ENCODE assay signal across 13 cellular contexts in genomic region chrX:70219938-70220764, GRCh38. TPM values are rescaled to one million over a fixed set of nuclear protein-coding genes. Genes with fewer than 3 reads are reported as not detected.
A peak's percentile ranks its signal among the peaks of the same experiment; 100 is the strongest.
DNase-seq lines count a peak whose midpoint lies in the region; ATAC-seq and TF ChIP-seq lines count a peak whose summit lies in the region.
"Had no signal": no experiment of that assay in that cellular context is flagged by ENCODE, and none has a peak within 500 bp of the region (broad histone marks: within the 10 kb centered on the region; RNA-seq: fewer than 3 reads in every experiment).

No MANE protein-coding gene starts in this region.

- H3K27ac ChIP-seq in endodermal cell (ENCODE audit: low read depth, low read length) = no peak overlapping the region

- peaks cover 60% of the 10 kb centered on the region for H3K9me3 Mint-ChIP-seq in endodermal cell
- H3K9me3 Mint-ChIP-seq in activated CD8-positive, alpha-beta memory T cell treated with anti-CD3 and anti-CD28 coated beads, Interleukin-2, amount 10 ng/mL, durations not matched to agents 7 days and 5 days (ENCODE audit: low read depth) = no peaks in the 10 kb centered on the region
- H3K9me3 Mint-ChIP-seq in activated CD4-positive, alpha-beta memory T cell treated with anti-CD3 and anti-CD28 coated beads for 36 hours = no peaks in the 10 kb centered on the region

- H3K4me3 Mint-ChIP-seq in endodermal cell = no peak overlapping the region
- H3K4me3 Mint-ChIP-seq in activated CD8-positive, alpha-beta memory T cell treated with anti-CD3 and anti-CD28 coated beads, Interleukin-2, amount 10 ng/mL, durations not matched to agents 7 days and 5 days = no peak overlapping the region
- no peak overlapping the region for H3K4me3 Mint-ChIP-seq in activated CD4-positive, alpha-beta memory T cell treated with anti-CD3 and anti-CD28 coated beads for 36 hours

- peak; percentile 28 for DNase-seq in HPDE6-E6E7 (ENCODE audit: extremely low spot score)
- DNase-seq in NCI-H526 treated with DMSO at 0.1 percent for 48 hours (lab: John Stamatoyannopoulos, UW) = peak; percentile 2
- peak; percentile 63 for DNase-seq in endodermal cell
- DNase-seq in retinal pigment epithelial cell (ENCODE audit: low read depth) = peak; percentile 1
- no peak for DNase-seq in activated CD8-positive, alpha-beta memory T cell treated with anti-CD3 and anti-CD28 coated beads, Interleukin-2, amount 10 ng/mL, durations not matched to agents 7 days and 5 days
- no peak for DNase-seq in activated CD4-positive, alpha-beta memory T cell treated with anti-CD3 and anti-CD28 coated beads for 36 hours
- DNase-seq: activated effector memory CD4-positive, alpha-beta T cell treated with anti-CD3 and anti-CD28 coated beads, Interleukin-2, amount 50 U/mL, for 16 hours; effector memory CD4-positive, alpha-beta T cell; NCI-H1105 treated with DMSO at 0.1 percent for 48 hours; stimulated activated naive CD8-positive, alpha-beta T cell treated with anti-CD3 and anti-CD28 coated beads, Interleukin-15, Interleukin-2, amounts not matched to agents 100 U/mL and 50 U/mL, for 24 hours; T1000 had no signal

- H3K36me3 ChIP-seq in endodermal cell (ENCODE audit: control insufficient read depth, insufficient read depth, low read length) = no peaks in the 10 kb centered on the region

- TF ChIP-seq CTCF in endodermal cell (conservative IDR thresholded peaks at IDR 0.05) (no peak), retinal pigment epithelial cell (conservative IDR thresholded peaks at IDR 0.05; ENCODE audit: low read depth, low read length) (no peak)

- no peaks in the 10 kb centered on the region for H3K27me3 Mint-ChIP-seq in endodermal cell (ENCODE audit: insufficient read depth)
- no peaks in the 10 kb centered on the region for H3K27me3 Mint-ChIP-seq in activated CD8-positive, alpha-beta memory T cell treated with anti-CD3 and anti-CD28 coated beads, Interleukin-2, amount 10 ng/mL, durations not matched to agents 7 days and 5 days
- no peaks in the 10 kb centered on the region for H3K27me3 Mint-ChIP-seq in activated CD4-positive, alpha-beta memory T cell treated with anti-CD3 and anti-CD28 coated beads for 36 hours

- no peaks in the 10 kb centered on the region for H3K9me3 ChIP-seq in endodermal cell (ENCODE audit: control insufficient read depth, low read length)

- no peaks in the 10 kb centered on the region for H3K4me1 ChIP-seq in endodermal cell (ENCODE audit: control insufficient read depth, insufficient read depth, low read length)

- intact Hi-C loops in activated CD4-positive, alpha-beta memory T cell treated with anti-CD3 and anti-CD28 coated beads for 36 hours (cut with micrococcal nuclease) = no loop called here

- H3K9ac ChIP-seq in endodermal cell (ENCODE audit: extremely low read depth, low read length, poor library complexity, severe bottlenecking) = no peak overlapping the region

- peak overlapping the region; percentile 69 for H3K27ac Mint-ChIP-seq in endodermal cell
- no peak overlapping the region for H3K27ac Mint-ChIP-seq in activated CD8-positive, alpha-beta memory T cell treated with anti-CD3 and anti-CD28 coated beads, Interleukin-2, amount 10 ng/mL, durations not matched to agents 7 days and 5 days
- no peak overlapping the region for H3K27ac Mint-ChIP-seq in activated CD4-positive, alpha-beta memory T cell treated with anti-CD3 and anti-CD28 coated beads for 36 hours

- ATAC-seq in GM18505 (IDR thresholded peaks at IDR 0.05; ENCODE audit: unreplicated experiment) = no peak
- ATAC-seq in activated CD8-positive, alpha-beta memory T cell treated with anti-CD3 and anti-CD28 coated beads, Interleukin-2, amount 10 ng/mL, durations not matched to agents 7 days and 5 days = no peak
- ATAC-seq: stimulated activated naive CD8-positive, alpha-beta T cell treated with anti-CD3 and anti-CD28 coated beads, Interleukin-15, Interleukin-2, amounts not matched to agents 100 U/mL and 50 U/mL, for 24 hours had no signal

- POLR2A ChIA-PET in activated CD4-positive, alpha-beta memory T cell treated with anti-CD3 and anti-CD28 coated beads for 36 hours (lab: Charles Lee) = no interaction called here

- no peak overlapping the region for H3K4me3 ChIP-seq in endodermal cell (ENCODE audit: low read length)
- no peak overlapping the region for H3K4me3 ChIP-seq in retinal pigment epithelial cell (ENCODE audit: low read length)
- H3K4me3 ChIP-seq: smooth muscle cell had no signal

- 86% methylated on average over 5 of the region's 5 CpGs; no CpG with 5 or more reads in 1 of the 2 experiments for WGBS in endodermal cell (ENCODE audit: insufficient coverage in 1 of 2, insufficient read length in 1 of 2), 2 experiments

- no peaks in the 10 kb centered on the region for H3K27me3 ChIP-seq in endodermal cell (ENCODE audit: control insufficient read depth, insufficient read depth, low read length, poor library complexity, severe bottlenecking)

- H3K4me1 Mint-ChIP-seq in endodermal cell = peaks cover 6% of the 10 kb centered on the region
- H3K4me1 Mint-ChIP-seq in activated CD8-positive, alpha-beta memory T cell treated with anti-CD3 and anti-CD28 coated beads, Interleukin-2, amount 10 ng/mL, durations not matched to agents 7 days and 5 days = no peaks in the 10 kb centered on the region
- no peaks in the 10 kb centered on the region for H3K4me1 Mint-ChIP-seq in activated CD4-positive, alpha-beta memory T cell treated with anti-CD3 and anti-CD28 coated beads for 36 hours (ENCODE audit: low read depth)

- TF ChIP-seq POLR2A in GM18505 (IDR thresholded peaks at IDR 0.05; ENCODE audit: borderline replicate concordance, extremely low read depth, insufficient read depth, insufficient read length) = no peak

- H3K36me3 Mint-ChIP-seq in endodermal cell (ENCODE audit: low read depth) = no peaks in the 10 kb centered on the region
- H3K36me3 Mint-ChIP-seq in activated CD8-positive, alpha-beta memory T cell treated with anti-CD3 and anti-CD28 coated beads, Interleukin-2, amount 10 ng/mL, durations not matched to agents 7 days and 5 days = no peaks in the 10 kb centered on the region
- no peaks in the 10 kb centered on the region for H3K36me3 Mint-ChIP-seq in activated CD4-positive, alpha-beta memory T cell treated with anti-CD3 and anti-CD28 coated beads for 36 hours

- CTCF ChIA-PET in activated CD8-positive, alpha-beta memory T cell treated with anti-CD3 and anti-CD28 coated beads, Interleukin-2, amount 10 ng/mL, durations not matched to agents 7 days and 5 days (lab: Charles Lee) = no interaction called here
- CTCF ChIA-PET in activated CD4-positive, alpha-beta memory T cell treated with anti-CD3 and anti-CD28 coated beads for 36 hours (lab: Charles Lee) = no interaction called here

RNA-seq across cellular contexts. Expression of gene AWAT1, which starts 14.3 kb away (rescaled TPM):
- not detected for total RNA-seq in endodermal cell
- polyA plus RNA-seq in endodermal cell (2013, experiment 1 of 2) = not detected
- polyA plus RNA-seq in endodermal cell (2013, experiment 2 of 2) = not detected
- total RNA-seq in activated CD8-positive, alpha-beta memory T cell treated with anti-CD3 and anti-CD28 coated beads, Interleukin-2, amount 10 ng/mL, durations not matched to agents 7 days and 5 days = not detected
- not detected for total RNA-seq in activated CD4-positive, alpha-beta memory T cell treated with anti-CD3 and anti-CD28 coated beads for 36 hours
- total RNA-seq: smooth muscle cell had no signal
- polyA plus RNA-seq: smooth muscle cell had no signal

RNA-seq across cellular contexts. Expression of gene P2RY4, which starts 39.9 kb away (rescaled TPM):
- under 1 TPM; 0.22 TPM for total RNA-seq in endodermal cell
- polyA plus RNA-seq in endodermal cell (2013, experiment 1 of 2) = 0.14 TPM
- polyA plus RNA-seq in endodermal cell (2013, experiment 2 of 2) = 0.17 TPM
- total RNA-seq in activated CD8-positive, alpha-beta memory T cell treated with anti-CD3 and anti-CD28 coated beads, Interleukin-2, amount 10 ng/mL, durations not matched to agents 7 days and 5 days = under 1 TPM in 1 of 2 experiments, not detected in 1; 0.23 TPM
- total RNA-seq in activated CD4-positive, alpha-beta memory T cell treated with anti-CD3 and anti-CD28 coated beads for 36 hours = under 1 TPM in 1 of 2 experiments, not detected in 1; 0.17 TPM
- polyA plus RNA-seq: smooth muscle cell had no signal

RNA-seq across cellular contexts. Expression of gene DGAT2L6, which starts 42.9 kb away (rescaled TPM):
- not detected for total RNA-seq in endodermal cell
- not detected for polyA plus RNA-seq in endodermal cell (2013, experiment 1 of 2)
- polyA plus RNA-seq in endodermal cell (2013, experiment 2 of 2) = not detected
- not detected for total RNA-seq in activated CD8-positive, alpha-beta memory T cell treated with anti-CD3 and anti-CD28 coated beads, Interleukin-2, amount 10 ng/mL, durations not matched to agents 7 days and 5 days
- not detected for total RNA-seq in activated CD4-positive, alpha-beta memory T cell treated with anti-CD3 and anti-CD28 coated beads for 36 hours
- total RNA-seq: smooth muscle cell had no signal
- polyA plus RNA-seq: smooth muscle cell had no signal

RNA-seq across cellular contexts. Expression of gene ARR3, which starts 48.0 kb away (rescaled TPM):
- not detected for total RNA-seq in endodermal cell
- polyA plus RNA-seq in endodermal cell (2013, experiment 1 of 2) = not detected
- polyA plus RNA-seq in endodermal cell (2013, experiment 2 of 2) = not detected
- not detected for total RNA-seq in activated CD8-positive, alpha-beta memory T cell treated with anti-CD3 and anti-CD28 coated beads, Interleukin-2, amount 10 ng/mL, durations not matched to agents 7 days and 5 days
- total RNA-seq in activated CD4-positive, alpha-beta memory T cell treated with anti-CD3 and anti-CD28 coated beads for 36 hours = not detected
- total RNA-seq: smooth muscle cell had no signal
- polyA plus RNA-seq: smooth muscle cell had no signal

Comparison
In these comparisons a context has a peak if more than half of its experiments do, and no peak if none do; other contexts are left out.
1. DNase-seq: peak in HPDE6-E6E7 (single experiment), NCI-H526 treated with DMSO at 0.1 percent for 48 hours (single experiment), endodermal cell (single experiment) and retinal pigment epithelial cell (single experiment); none in activated CD8-positive, alpha-beta memory T cell treated with anti-CD3 and anti-CD28 coated beads, Interleukin-2, amount 10 ng/mL, durations not matched to agents 7 days and 5 days (single experiment) and activated CD4-positive, alpha-beta memory T cell treated with anti-CD3 and anti-CD28 coated beads for 36 hours (single experiment).